ENCODE assay signal across 1 cellular context in the genomic region with DNA sequence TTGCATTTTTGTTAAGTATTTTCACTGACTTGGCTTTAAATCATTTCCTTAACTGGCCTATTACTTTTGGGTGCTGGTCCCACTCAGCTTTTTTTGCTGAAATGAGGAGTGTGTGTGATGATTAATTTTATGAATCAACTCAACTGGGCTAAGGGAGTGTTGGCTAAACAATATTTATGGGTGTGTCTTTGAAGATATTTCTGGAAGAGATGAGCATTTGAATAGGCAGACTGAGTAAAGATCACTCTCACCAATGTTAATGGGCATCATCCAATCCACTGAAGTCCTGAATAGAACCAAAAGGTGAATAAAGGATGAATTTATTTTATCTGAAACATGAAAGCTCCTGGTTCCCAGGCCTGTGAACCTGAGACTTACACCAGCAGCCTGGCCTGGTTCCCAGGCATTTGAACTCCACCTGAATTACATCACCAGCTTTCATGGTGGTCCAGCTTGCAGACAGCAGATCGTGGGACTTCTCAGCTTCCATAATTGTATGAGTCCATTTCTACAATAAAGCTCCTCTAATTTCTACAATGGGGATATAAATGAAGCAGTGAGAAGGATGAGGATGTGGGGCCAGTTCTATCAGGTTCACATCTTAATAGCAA.
TF ChIP-seq lines count a peak whose summit lies in the region.

No MANE protein-coding gene starts in this region.

TF ChIP-seq in HEK293, 187 proteins besides CTCF, POLR2A, EP300 and RAD21 (continued from another document):
- TF ChIP-seq, protein P1, sequence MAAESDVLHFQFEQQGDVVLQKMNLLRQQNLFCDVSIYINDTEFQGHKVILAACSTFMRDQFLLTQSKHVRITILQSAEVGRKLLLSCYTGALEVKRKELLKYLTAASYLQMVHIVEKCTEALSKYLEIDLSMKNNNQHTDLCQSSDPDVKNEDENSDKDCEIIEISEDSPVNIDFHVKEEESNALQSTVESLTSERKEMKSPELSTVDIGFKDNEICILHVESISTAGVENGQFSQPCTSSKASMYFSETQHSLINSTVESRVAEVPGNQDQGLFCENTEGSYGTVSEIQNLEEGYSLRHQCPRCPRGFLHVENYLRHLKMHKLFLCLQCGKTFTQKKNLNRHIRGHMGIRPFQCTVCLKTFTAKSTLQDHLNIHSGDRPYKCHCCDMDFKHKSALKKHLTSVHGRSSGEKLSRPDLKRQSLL (tag by site-specific recombination; IDR thresholded peaks at IDR 0.05): no peak
- TF ChIP-seq KLF1 (tag by site-specific recombination; IDR thresholded peaks at IDR 0.05) (no peak), PRDM10 (tag by site-specific recombination; IDR thresholded peaks at IDR 0.05) (peak; percentile 23; the same call in 1 of the 2 replicates)
